In the genomic region with DNA sequence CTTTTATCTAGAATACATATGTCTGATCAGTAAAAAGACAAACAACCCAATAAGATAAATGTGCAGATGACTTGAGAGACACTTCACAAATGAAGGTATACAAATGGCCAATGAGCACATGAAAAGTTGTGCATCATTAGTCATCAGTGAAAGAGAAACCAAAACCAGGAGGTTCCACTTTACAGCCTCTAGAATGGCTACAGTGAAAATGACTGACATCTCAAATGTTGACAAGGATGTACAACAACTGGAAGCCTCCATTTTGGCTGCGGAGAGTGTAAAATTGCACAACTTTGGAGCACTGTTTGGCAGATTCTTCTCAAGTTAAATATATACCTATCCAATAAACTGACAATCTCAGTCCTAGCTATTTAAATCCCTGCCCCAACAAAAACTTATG, we compare ENCODE assay signal across 13 cellular contexts. TPM values are rescaled to one million over a fixed set of nuclear protein-coding genes. Genes with fewer than 3 reads are reported as not detected.
DNase-seq lines count a peak whose midpoint lies in the region; ATAC-seq, FAIRE-seq and TF ChIP-seq lines count a peak whose summit lies in the region.
"Not testable (repeated sequence)": the region's sequence is repeated elsewhere in the genome, so short reads cannot be mapped to it uniquely, and the experiment has no call there.
"Had no signal": no experiment of that assay in that cellular context is flagged by ENCODE, and none has a peak within 500 bp of the region (broad histone marks: within the 10 kb centered on the region; RNA-seq: fewer than 3 reads in every experiment).

No MANE protein-coding gene starts in this region.

- POLR2A ChIA-PET in A549 (lab: Yijun Ruan, JAX): not testable (repeated sequence)

- H3K4me3 ChIP-seq in A549, mucosa of descending colon: not testable (repeated sequence)

- intact Hi-C loops in mucosa of descending colon (cut with DNase I, micrococcal nuclease): not testable (repeated sequence)

- not testable (repeated sequence) for TF ChIP-seq RAD21 in A549 (conservative IDR thresholded peaks at IDR 0.05 in 1 of 2, IDR thresholded peaks at IDR 0.05 in 1 of 2)

- TF ChIP-seq POLR2A in A549 (IDR thresholded peaks at IDR 0.05; ENCODE audit: low read length): not testable (repeated sequence)

- ATAC-seq in A549: not testable (repeated sequence)
- peak; percentile 62 for ATAC-seq in GM18868 (IDR thresholded peaks at IDR 0.05; ENCODE audit: unreplicated experiment)
- ATAC-seq in GM21390 (IDR thresholded peaks at IDR 0.05; ENCODE audit: unreplicated experiment): peak; percentile 78
- peak; percentile 57 for ATAC-seq in HG02588 (IDR thresholded peaks at IDR 0.05; ENCODE audit: unreplicated experiment)
- ATAC-seq in HG03097 (IDR thresholded peaks at IDR 0.05; ENCODE audit: low FRiP score, unreplicated experiment): peak; percentile 62
- peak; percentile 63 for ATAC-seq in HG03565 (IDR thresholded peaks at IDR 0.05; ENCODE audit: unreplicated experiment)
- peak; percentile 62 for ATAC-seq in mucosa of descending colon

- H3K4me3 Mint-ChIP-seq in activated naive CD4-positive, alpha-beta T cell treated with anti-CD3 and anti-CD28 coated beads, Interleukin-2, amount 10 ng/mL, durations not matched to agents 7 days and 5 days: not testable (repeated sequence)

- H3K4me2 ChIP-seq in A549: not testable (repeated sequence)

- H3K27ac ChIP-seq in A549: not testable (repeated sequence)

- not testable (repeated sequence) for TF ChIP-seq CTCF in A549 (IDR thresholded peaks at IDR 0.05); mucosa of descending colon (IDR thresholded peaks at IDR 0.05)

- not testable (repeated sequence) for H3K36me3 Mint-ChIP-seq in activated naive CD4-positive, alpha-beta T cell treated with anti-CD3 and anti-CD28 coated beads, Interleukin-2, amount 10 ng/mL, durations not matched to agents 7 days and 5 days

- CTCF ChIA-PET in A549 (lab: Yijun Ruan, JAX); activated naive CD4-positive, alpha-beta T cell treated with anti-CD3 and anti-CD28 coated beads, Interleukin-2, amount 10 ng/mL, durations not matched to agents 7 days and 5 days (lab: Charles Lee): not testable (repeated sequence)

- H3K4me1 ChIP-seq in A549; mucosa of descending colon (ENCODE audit: low read depth): not testable (repeated sequence)

- H3K27ac Mint-ChIP-seq in activated naive CD4-positive, alpha-beta T cell treated with anti-CD3 and anti-CD28 coated beads, Interleukin-2, amount 10 ng/mL, durations not matched to agents 7 days and 5 days: not testable (repeated sequence)

- not testable (repeated sequence) for H3K27me3 Mint-ChIP-seq in activated naive CD4-positive, alpha-beta T cell treated with anti-CD3 and anti-CD28 coated beads, Interleukin-2, amount 10 ng/mL, durations not matched to agents 7 days and 5 days

- not testable (repeated sequence) for H3K9me3 ChIP-seq in A549, mucosa of descending colon

- not testable (repeated sequence) for TF ChIP-seq EP300 in A549 (IDR thresholded peaks at IDR 0.05)

- not testable (repeated sequence) for H3K9me3 Mint-ChIP-seq in activated naive CD4-positive, alpha-beta T cell treated with anti-CD3 and anti-CD28 coated beads, Interleukin-2, amount 10 ng/mL, durations not matched to agents 7 days and 5 days

- H3K4me1 Mint-ChIP-seq in activated naive CD4-positive, alpha-beta T cell treated with anti-CD3 and anti-CD28 coated beads, Interleukin-2, amount 10 ng/mL, durations not matched to agents 7 days and 5 days: not testable (repeated sequence)

- H3K36me3 ChIP-seq in mucosa of descending colon (ENCODE audit: low read depth): not testable (repeated sequence)

- 41% methylated on average over 1 of the region's 1 CpG for WGBS in A549 (ENCODE audit: missing lambda C conversion rate)

- not testable (repeated sequence) for DNase-seq in A549 (ENCODE audit: low read depth in 1 of 2, low spot score in 1 of 2); mucosa of descending colon
- DNase-seq in activated naive CD4-positive, alpha-beta T cell treated with anti-CD3 and anti-CD28 coated beads, Interleukin-2, amount 10 ng/mL, durations not matched to agents 7 days and 5 days: peak; percentile 21

- peak; percentile 94 for FAIRE-seq in A549 (lab: Jason Lieb, UNC)

RNA-seq across cellular contexts. Expression of a gene that starts 21.6 kb away (rescaled TPM):
- 3.3 and 3.5 TPM in 2 replicates for polyA plus RNA-seq in A549 (2011; rRNA removed)
- 3.5 and 4.3 TPM in 2 replicates for polyA plus RNA-seq in A549 (2012; cell fraction: cytosol; rRNA removed)
- 4.5 and 4.8 TPM in 2 replicates for polyA plus RNA-seq in A549 (2012; cell fraction: nucleus; rRNA removed)
- 2.8 to 3.6 TPM (median 3.2 TPM) in 3 replicates for polyA plus RNA-seq in A549 (2017; fragmentation: RNase III; extraction: RNeasy Plus Mini Kit Qiagen cat#74134 plus additional on column Dnase treatment)
- 4.1 and 5.5 TPM in 2 replicates for polyA minus RNA-seq in A549 (2011; rRNA and poly(A)+ RNA removed)
- 1 to 10 TPM; 1.4 to 3.2 (median 2.3) TPM for total RNA-seq in mucosa of descending colon

RNA-seq across cellular contexts. Expression of a gene that starts 44.1 kb away (rescaled TPM):
- polyA plus RNA-seq in A549 (2011; rRNA removed) (8.8 and 9.4 TPM in 2 replicates), A549 (2017; fragmentation: RNase III; extraction: RNeasy Plus Mini Kit Qiagen cat#74134 plus additional on column Dnase treatment) (25.8 to 29.9 TPM (median 28.6 TPM) in 3 replicates)
- polyA plus RNA-seq in A549 (2012; cell fraction: cytosol; rRNA removed): 17.3 and 29.5 TPM in 2 replicates
- 62.0 and 88.1 TPM in 2 replicates for polyA plus RNA-seq in A549 (2012; cell fraction: nucleus; rRNA removed)
- polyA minus RNA-seq in A549 (2011; rRNA and poly(A)+ RNA removed): 14.3 and 17.6 TPM in 2 replicates
- 10 to 100 TPM; 17.2 to 58.7 (median 40.7) TPM for total RNA-seq in mucosa of descending colon
- total RNA-seq: activated naive CD8-positive, alpha-beta T cell treated with anti-CD3 and anti-CD28 coated beads for 36 hours; fibroblast of lung; MCF 10A; T-helper 2 cell treated with Interferon-gamma antibody and Interleukin-4, amounts not matched to agents 100 ng/mL and 5 ng/mL, for 36 hours had no signal
- polyA plus RNA-seq: fibroblast of lung, IgD-negative memory B cell had no signal
